In the genomic region with DNA sequence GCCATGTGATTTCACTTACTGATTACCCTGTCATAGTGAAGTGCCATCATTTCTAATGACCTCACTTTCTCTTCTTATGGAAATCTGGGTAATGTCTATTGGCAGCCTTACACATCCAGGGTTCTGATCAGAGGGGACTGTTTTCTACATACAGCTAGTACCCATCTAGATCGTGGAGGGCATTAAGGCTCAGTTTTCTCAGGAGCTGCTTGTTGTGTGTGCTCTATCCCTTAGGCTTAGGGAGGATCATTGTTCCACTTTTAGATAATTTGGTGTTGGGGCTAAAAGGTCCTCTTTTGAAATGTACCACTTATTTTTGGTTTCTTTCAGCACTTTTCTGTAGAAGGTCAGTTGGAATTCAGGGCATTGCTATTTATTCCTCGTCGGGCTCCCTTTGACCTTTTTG, we compare ENCODE assay signal across 15 cellular contexts. TPM values are rescaled to one million over a fixed set of nuclear protein-coding genes. Genes with fewer than 3 reads are reported as not detected.
A peak's percentile ranks its signal among the peaks of the same experiment; 100 is the strongest.
DNase-seq lines count a peak whose midpoint lies in the region; ATAC-seq and TF ChIP-seq lines count a peak whose summit lies in the region.
"Had no signal": no experiment of that assay in that cellular context is flagged by ENCODE, and none has a peak within 500 bp of the region (broad histone marks: within the 10 kb centered on the region; RNA-seq: fewer than 3 reads in every experiment).

No MANE protein-coding gene starts in this region.

- DNase-seq in activated CD4-positive, alpha-beta T cell treated with anti-CD3 and anti-CD28 coated beads, Interleukin-2, amount 10 ng/mL, durations not matched to agents 24 days and 14 days: no peak
- DNase-seq in activated CD4-positive, alpha-beta T cell treated with anti-CD3 and anti-CD28 coated beads, Interleukin-2, amount 50 U/mL, for 48 hours: no peak
- no peak for DNase-seq in midbrain (lab: John Stamatoyannopoulos, UW)
- no peak for DNase-seq in cortex of kidney (lab: John Stamatoyannopoulos, UW)
- DNase-seq: ACHN, activated gamma-delta T cell, esophagus squamous epithelium, NCI-H2081 treated with DMSO at 0.1 percent for 48 hours, occipital lobe, transverse colon had no signal

- H3K4me3 Mint-ChIP-seq in activated CD4-positive, alpha-beta T cell treated with anti-CD3 and anti-CD28 coated beads, Interleukin-2, amount 10 ng/mL, durations not matched to agents 24 days and 14 days: peak overlapping the region; percentile 92
- H3K4me3 Mint-ChIP-seq in activated naive CD8-positive, alpha-beta T cell: peak overlapping the region; percentile 98

- H3K4me1 Mint-ChIP-seq in activated CD4-positive, alpha-beta T cell treated with anti-CD3 and anti-CD28 coated beads, Interleukin-2, amount 10 ng/mL, durations not matched to agents 24 days and 14 days: peaks cover 60% of the 10 kb centered on the region
- peaks cover 75% of the 10 kb centered on the region for H3K4me1 Mint-ChIP-seq in activated naive CD8-positive, alpha-beta T cell (ENCODE audit: low read depth)

- H4K20me1 ChIP-seq in neural cell (ENCODE audit: insufficient read depth): peaks cover 5% of the 10 kb centered on the region

- peaks cover 55% of the 10 kb centered on the region for H3K79me2 ChIP-seq in neural cell (replicated peaks; ENCODE audit: insufficient read depth, low read length)

- ATAC-seq in GM18517 (IDR thresholded peaks at IDR 0.05; ENCODE audit: unreplicated experiment): no peak

- POLR2A ChIA-PET in HEK293 (lab: Yijun Ruan, JAX): interaction anchor here (0.6 to 1.1 kb wide), 2 partner anchors 29 to 78 kb away, joined by 3 read pairs; no protein-coding TSS in a partner anchor

- H3K27me3 Mint-ChIP-seq in activated CD4-positive, alpha-beta T cell treated with anti-CD3 and anti-CD28 coated beads, Interleukin-2, amount 10 ng/mL, durations not matched to agents 24 days and 14 days: peaks cover 2% of the 10 kb centered on the region
- H3K27me3 Mint-ChIP-seq in activated naive CD8-positive, alpha-beta T cell: no peaks in the 10 kb centered on the region

- CTCF ChIA-PET in HEK293 (lab: Yijun Ruan, JAX): interaction anchor here (0.6 to 2.6 kb wide), 5 partner anchors 9 to 88 kb away, joined by 4 to 10 read pairs (median 7); no protein-coding TSS in a partner anchor

- H3K4me3 ChIP-seq in HEK293 (ENCODE audit: low read depth, low read length) (no peak overlapping the region), neural cell (ENCODE audit: low read length) (peak overlapping the region; percentile 99)
- H3K4me3 ChIP-seq: esophagus squamous epithelium, transverse colon had no signal

- no peak overlapping the region for H2AFZ ChIP-seq in neural cell (ENCODE audit: low read depth, low read length)

- H3K4me1 ChIP-seq in HEK293 (ENCODE audit: control insufficient read depth, insufficient read depth, low read length): no peaks in the 10 kb centered on the region

- no peaks in the 10 kb centered on the region for H3K9me2 ChIP-seq in neural cell (ENCODE audit: insufficient read depth, low read length)

- H3K36me3 Mint-ChIP-seq in activated CD4-positive, alpha-beta T cell treated with anti-CD3 and anti-CD28 coated beads, Interleukin-2, amount 10 ng/mL, durations not matched to agents 24 days and 14 days (ENCODE audit: low read depth): peaks cover 87% of the 10 kb centered on the region
- peaks cover 48% of the 10 kb centered on the region for H3K36me3 Mint-ChIP-seq in activated naive CD8-positive, alpha-beta T cell

- no peak for TF ChIP-seq RAD21 in neural cell (conservative IDR thresholded peaks at IDR 0.05)

- no peaks in the 10 kb centered on the region for H3F3A ChIP-seq in neural cell (ENCODE audit: insufficient read depth, low read length, poor library complexity, severe bottlenecking)

- TF ChIP-seq CTCF in HEK293 (tag by site-specific recombination; IDR thresholded peaks at IDR 0.05) (no peak), neural cell (IDR thresholded peaks at IDR 0.05; ENCODE audit: poor library complexity, severe bottlenecking) (no peak)

- H3K9ac ChIP-seq in neural cell (ENCODE audit: low read length): no peak overlapping the region

- H3K36me3 ChIP-seq in HEK293 (ENCODE audit: control insufficient read depth in 2 of 2, insufficient read depth in 1 of 2, low read length in 2 of 2) (peaks cover 28 to 82% of the 10 kb centered on the region in 2 experiments), neural cell (ENCODE audit: insufficient read depth, low read length) (peaks cover 16% of the 10 kb centered on the region)

- H3K4me2 ChIP-seq in neural cell (ENCODE audit: low read length): no peak overlapping the region

- H3K9me3 ChIP-seq in HEK293 (ENCODE audit: control insufficient read depth, insufficient read depth, low read depth, low read length): no peaks in the 10 kb centered on the region
- no peaks in the 10 kb centered on the region for H3K9me3 ChIP-seq in neural cell (ENCODE audit: low read length)
- H3K9me3 ChIP-seq: esophagus squamous epithelium, transverse colon had no signal

- no peak for TF ChIP-seq EP300 in neural cell (conservative IDR thresholded peaks at IDR 0.05; ENCODE audit: poor library complexity, severe bottlenecking)

- no peaks in the 10 kb centered on the region for H3K9me3 Mint-ChIP-seq in activated CD4-positive, alpha-beta T cell treated with anti-CD3 and anti-CD28 coated beads, Interleukin-2, amount 10 ng/mL, durations not matched to agents 24 days and 14 days
- H3K9me3 Mint-ChIP-seq in activated naive CD8-positive, alpha-beta T cell (ENCODE audit: low read depth): no peaks in the 10 kb centered on the region

- intact Hi-C loops in activated CD4-positive, alpha-beta T cell treated with anti-CD3 and anti-CD28 coated beads, Interleukin-2, amount 10 ng/mL, durations not matched to agents 24 days and 14 days (cut with micrococcal nuclease): no loop called here

- no peaks in the 10 kb centered on the region for H3K27me3 ChIP-seq in neural cell (ENCODE audit: insufficient read depth, low read depth, low read length)
- H3K27me3 ChIP-seq: esophagus squamous epithelium, transverse colon had no signal

- H3K27ac Mint-ChIP-seq in activated CD4-positive, alpha-beta T cell treated with anti-CD3 and anti-CD28 coated beads, Interleukin-2, amount 10 ng/mL, durations not matched to agents 24 days and 14 days: peak overlapping the region; percentile 17
- peak overlapping the region; percentile 100 for H3K27ac Mint-ChIP-seq in activated naive CD8-positive, alpha-beta T cell

- H3K27ac ChIP-seq in HEK293 (ENCODE audit: extremely low read depth, low read depth, low read length) (no peak overlapping the region), neural cell (ENCODE audit: low read length) (no peak overlapping the region)
- H3K27ac ChIP-seq: esophagus squamous epithelium, transverse colon had no signal

TF ChIP-seq in HEK293, 187 proteins besides CTCF, POLR2A, EP300 and RAD21 (continues in another document):
- TF ChIP-seq, protein P1, sequence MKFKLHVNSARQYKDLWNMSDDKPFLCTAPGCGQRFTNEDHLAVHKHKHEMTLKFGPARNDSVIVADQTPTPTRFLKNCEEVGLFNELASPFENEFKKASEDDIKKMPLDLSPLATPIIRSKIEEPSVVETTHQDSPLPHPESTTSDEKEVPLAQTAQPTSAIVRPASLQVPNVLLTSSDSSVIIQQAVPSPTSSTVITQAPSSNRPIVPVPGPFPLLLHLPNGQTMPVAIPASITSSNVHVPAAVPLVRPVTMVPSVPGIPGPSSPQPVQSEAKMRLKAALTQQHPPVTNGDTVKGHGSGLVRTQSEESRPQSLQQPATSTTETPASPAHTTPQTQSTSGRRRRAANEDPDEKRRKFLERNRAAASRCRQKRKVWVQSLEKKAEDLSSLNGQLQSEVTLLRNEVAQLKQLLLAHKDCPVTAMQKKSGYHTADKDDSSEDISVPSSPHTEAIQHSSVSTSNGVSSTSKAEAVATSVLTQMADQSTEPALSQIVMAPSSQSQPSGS (tag by site-specific recombination; IDR thresholded peaks at IDR 0.05; ENCODE audit: low read depth): peak; percentile 68; the same call in 1 of the 2 replicates
- no peak for TF ChIP-seq ZNF664 (tag by site-specific recombination; IDR thresholded peaks at IDR 0.05)

TF ChIP-seq in neural cell, 6 proteins besides CTCF, POLR2A, EP300 and RAD21 (continues in another document):
- no peak for TF ChIP-seq TAF1 (IDR thresholded peaks at IDR 0.05; ENCODE audit: low read depth)
- TF ChIP-seq POLR2AphosphoS5 (IDR thresholded peaks at IDR 0.05): no peak

RNA-seq across cellular contexts. Expression of a gene that starts 3.8 kb away (rescaled TPM):
- 2,450 and 2,479 TPM in 2 replicates for total RNA-seq in activated CD4-positive, alpha-beta T cell treated with anti-CD3 and anti-CD28 coated beads, Interleukin-2, amount 10 ng/mL, durations not matched to agents 24 days and 14 days
- polyA plus RNA-seq in neural cell: 485 and 522 TPM in 2 replicates
- 358 and 429 TPM in 2 replicates for polyA minus RNA-seq in neural cell

RNA-seq across cellular contexts. Expression of a gene that starts 6.6 kb away (rescaled TPM):
- total RNA-seq in activated CD4-positive, alpha-beta T cell treated with anti-CD3 and anti-CD28 coated beads, Interleukin-2, amount 10 ng/mL, durations not matched to agents 24 days and 14 days: 25.3 and 28.0 TPM in 2 replicates
- 44.5 and 64.9 TPM in 2 replicates for polyA plus RNA-seq in neural cell
- polyA minus RNA-seq in neural cell: 33.5 and 42.1 TPM in 2 replicates

RNA-seq across cellular contexts. Expression of a gene that starts 14.6 kb away (rescaled TPM):
- 27.6 and 28.2 TPM in 2 replicates for total RNA-seq in activated CD4-positive, alpha-beta T cell treated with anti-CD3 and anti-CD28 coated beads, Interleukin-2, amount 10 ng/mL, durations not matched to agents 24 days and 14 days
- polyA plus RNA-seq in neural cell: 15.1 and 16.8 TPM in 2 replicates
- polyA minus RNA-seq in neural cell: 12.7 and 13.7 TPM in 2 replicates

RNA-seq across cellular contexts. Expression of a gene that starts 19.5 kb away (rescaled TPM):
- 0.07 TPM in 1 of 2 replicates, not detected in the other for total RNA-seq in activated CD4-positive, alpha-beta T cell treated with anti-CD3 and anti-CD28 coated beads, Interleukin-2, amount 10 ng/mL, durations not matched to agents 24 days and 14 days
- 66.0 and 82.1 TPM in 2 replicates for polyA plus RNA-seq in neural cell
- 75.7 and 87.6 TPM in 2 replicates for polyA minus RNA-seq in neural cell
- total RNA-seq: esophagus squamous epithelium, liver had no signal
- polyA plus RNA-seq: liver had no signal

RNA-seq across cellular contexts. Expression of a gene that starts 27.3 kb away (rescaled TPM):
- 139 and 144 TPM in 2 replicates for total RNA-seq in activated CD4-positive, alpha-beta T cell treated with anti-CD3 and anti-CD28 coated beads, Interleukin-2, amount 10 ng/mL, durations not matched to agents 24 days and 14 days
- 18.9 and 29.5 TPM in 2 replicates for polyA plus RNA-seq in neural cell
- polyA minus RNA-seq in neural cell: 11.7 and 12.7 TPM in 2 replicates
